In genomic region chrX:38638952-38639529, GRCh38 we compare ENCODE assay signal across 33 cellular contexts.
"Had no signal": no experiment of that assay in that cellular context is flagged by ENCODE, and none has a peak within 500 bp of the region (broad histone marks: within the 10 kb centered on the region; RNA-seq: fewer than 3 reads in every experiment).

No MANE protein-coding gene starts in this region.

- H3K4me1 ChIP-seq: adrenal gland, breast epithelium, colonic mucosa, esophagus muscularis mucosa, foreskin keratinocyte, gastroesophageal sphincter had no signal

- H3K4me3 ChIP-seq: adrenal gland, body of pancreas, breast epithelium, cardiac muscle cell, colonic mucosa, dorsolateral prefrontal cortex, esophagus muscularis mucosa, gastroesophageal sphincter, heart right ventricle had no signal

- H3K36me3 ChIP-seq: adrenal gland, breast epithelium, cardiac muscle cell, colonic mucosa, esophagus muscularis mucosa, gastroesophageal sphincter, heart right ventricle, WERI-Rb-1 had no signal

- H3K27ac ChIP-seq: adrenal gland, body of pancreas, breast epithelium, cardiac muscle cell, colonic mucosa, dorsolateral prefrontal cortex, esophagus muscularis mucosa, foreskin keratinocyte, gastroesophageal sphincter, heart right ventricle, WERI-Rb-1 had no signal

- ATAC-seq: activated CD4-positive, CD25-positive, alpha-beta regulatory T cell treated with anti-CD3 and anti-CD28 coated beads, Interleukin-2, amount 50 U/mL, for 24 hours; activated CD8-positive, alpha-beta T cell treated with anti-CD3 and anti-CD28 coated beads for 36 hours; activated naive CD8-positive, alpha-beta T cell treated with anti-CD3 and anti-CD28 coated beads, Interleukin-2, amount 50 U/mL, for 24 hours; activated T-cell treated with anti-CD3 and anti-CD28 coated beads, Interleukin-2, amount 50 U/mL, for 4 hours; activated T-helper 17 cell treated with anti-CD3 and anti-CD28 coated beads, Interleukin-2, amount 50 U/mL, for 72 hours; body of pancreas; foreskin keratinocyte; gastroesophageal sphincter; heart right ventricle; T-helper 17 cell had no signal

- DNase-seq: activated B cell treated with CpG ODN at 0.5 μM for 24 hours; activated CD4-positive, alpha-beta T cell treated with anti-CD3 and anti-CD28 coated beads for 48 hours; activated CD4-positive, alpha-beta T cell treated with anti-CD3 and anti-CD28 coated beads, Interleukin-2, amount 50 U/mL, for 1 hour; activated CD4-positive, alpha-beta T cell treated with anti-CD3 and anti-CD28 coated beads, Interleukin-2, amount 50 U/mL, for 48 hours; activated CD8-positive, alpha-beta memory T cell treated with anti-CD3 and anti-CD28 coated beads for 24 hours; activated CD8-positive, alpha-beta T cell treated with anti-CD3 and anti-CD28 coated beads for 36 hours; activated effector memory CD4-positive, alpha-beta T cell treated with Interleukin-2 at 50 U/mL for 16 hours; activated naive CD4-positive, alpha-beta T cell treated with anti-CD3 and anti-CD28 coated beads for 36 hours; activated naive CD8-positive, alpha-beta T cell treated with anti-CD3 and anti-CD28 coated beads for 36 hours; activated naive CD8-positive, alpha-beta T cell treated with anti-CD3 and anti-CD28 coated beads, Interleukin-2, amount 50 U/mL, for 24 hours; activated T-cell treated with anti-CD3 and anti-CD28 coated beads, Interleukin-2, amount 50 U/mL, for 4 hours; adrenal gland; amygdala; aorta; body of pancreas; central memory CD4-positive, alpha-beta T cell; cerebellar nuclear complex; colonic mucosa; dorsolateral prefrontal cortex; effector memory CD4-positive, alpha-beta T cell; endodermal cell; foreskin keratinocyte; heart right ventricle; T-helper 1 cell; T-helper 17 cell; T1000; WERI-Rb-1 had no signal

- H3K27me3 ChIP-seq: body of pancreas, cardiac muscle cell, colonic mucosa, esophagus muscularis mucosa, foreskin keratinocyte, gastroesophageal sphincter had no signal

- H3K9me3 ChIP-seq: adrenal gland, body of pancreas, breast epithelium, colonic mucosa, esophagus muscularis mucosa, gastroesophageal sphincter, heart right ventricle had no signal
